ENCODE assay signal across 2 cellular contexts in the genomic region with DNA sequence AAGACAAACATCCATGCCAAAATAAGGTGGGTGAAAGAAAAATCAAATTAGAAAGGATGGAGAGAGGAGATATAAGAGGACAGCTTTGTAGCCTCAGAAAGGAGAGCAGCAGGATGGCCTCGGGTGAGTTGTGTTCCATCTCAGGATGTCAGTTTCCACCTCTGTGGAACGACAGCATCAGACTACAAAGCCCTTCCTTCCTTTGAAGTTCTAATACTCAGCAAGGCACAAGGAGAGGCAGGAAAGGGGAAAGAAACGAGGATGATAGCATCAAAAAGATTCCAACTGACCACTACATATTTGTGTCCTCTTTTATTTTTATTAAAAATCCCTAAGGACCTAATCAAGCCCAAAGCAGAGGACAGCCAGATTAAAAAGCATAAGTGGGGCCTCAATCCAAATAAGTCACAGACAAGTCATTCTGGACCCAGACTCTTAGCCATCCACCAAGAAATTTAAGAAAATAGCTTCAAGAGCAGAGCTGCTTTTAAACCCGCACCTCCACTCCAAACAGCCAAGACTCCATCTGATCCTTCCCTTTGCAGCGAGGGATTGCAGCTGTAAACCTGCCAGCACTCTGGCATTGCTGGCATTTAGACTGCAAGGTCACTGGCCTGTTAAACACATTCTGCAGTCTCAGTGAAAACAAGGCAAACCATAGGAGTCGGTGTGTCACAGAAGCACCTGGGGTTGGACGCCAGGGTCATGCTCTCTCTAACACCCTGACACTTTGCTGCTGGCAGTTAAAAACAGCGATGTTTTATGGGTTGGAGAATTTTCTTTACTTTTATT.
TF ChIP-seq lines count a peak whose summit lies in the region.

No MANE protein-coding gene starts in this region.

TF ChIP-seq in SK-N-SH treated with all-trans-retinoic acid at 6 μM for 48 hours, 23 proteins besides CTCF, POLR2A, EP300 and RAD21:
- TF ChIP-seq, protein P1, sequence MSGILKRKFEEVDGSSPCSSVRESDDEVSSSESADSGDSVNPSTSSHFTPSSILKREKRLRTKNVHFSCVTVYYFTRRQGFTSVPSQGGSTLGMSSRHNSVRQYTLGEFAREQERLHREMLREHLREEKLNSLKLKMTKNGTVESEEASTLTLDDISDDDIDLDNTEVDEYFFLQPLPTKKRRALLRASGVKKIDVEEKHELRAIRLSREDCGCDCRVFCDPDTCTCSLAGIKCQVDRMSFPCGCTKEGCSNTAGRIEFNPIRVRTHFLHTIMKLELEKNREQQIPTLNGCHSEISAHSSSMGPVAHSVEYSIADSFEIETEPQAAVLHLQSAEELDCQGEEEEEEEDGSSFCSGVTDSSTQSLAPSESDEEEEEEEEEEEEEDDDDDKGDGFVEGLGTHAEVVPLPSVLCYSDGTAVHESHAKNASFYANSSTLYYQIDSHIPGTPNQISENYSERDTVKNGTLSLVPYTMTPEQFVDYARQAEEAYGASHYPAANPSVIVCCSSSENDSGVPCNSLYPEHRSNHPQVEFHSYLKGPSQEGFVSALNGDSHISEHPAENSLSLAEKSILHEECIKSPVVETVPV (CRISPR knock-in tag; IDR thresholded peaks at IDR 0.05): no peak
- TF ChIP-seq ZNF70 (CRISPR knock-in tag; IDR thresholded peaks at IDR 0.05): no peak
- no peak for TF ChIP-seq GLIS3 (CRISPR knock-in tag; IDR thresholded peaks at IDR 0.05)

TF ChIP-seq in SK-N-SH, 30 proteins besides CTCF, POLR2A, EP300 and RAD21 (continued from another document):
- TF ChIP-seq, protein P2, sequence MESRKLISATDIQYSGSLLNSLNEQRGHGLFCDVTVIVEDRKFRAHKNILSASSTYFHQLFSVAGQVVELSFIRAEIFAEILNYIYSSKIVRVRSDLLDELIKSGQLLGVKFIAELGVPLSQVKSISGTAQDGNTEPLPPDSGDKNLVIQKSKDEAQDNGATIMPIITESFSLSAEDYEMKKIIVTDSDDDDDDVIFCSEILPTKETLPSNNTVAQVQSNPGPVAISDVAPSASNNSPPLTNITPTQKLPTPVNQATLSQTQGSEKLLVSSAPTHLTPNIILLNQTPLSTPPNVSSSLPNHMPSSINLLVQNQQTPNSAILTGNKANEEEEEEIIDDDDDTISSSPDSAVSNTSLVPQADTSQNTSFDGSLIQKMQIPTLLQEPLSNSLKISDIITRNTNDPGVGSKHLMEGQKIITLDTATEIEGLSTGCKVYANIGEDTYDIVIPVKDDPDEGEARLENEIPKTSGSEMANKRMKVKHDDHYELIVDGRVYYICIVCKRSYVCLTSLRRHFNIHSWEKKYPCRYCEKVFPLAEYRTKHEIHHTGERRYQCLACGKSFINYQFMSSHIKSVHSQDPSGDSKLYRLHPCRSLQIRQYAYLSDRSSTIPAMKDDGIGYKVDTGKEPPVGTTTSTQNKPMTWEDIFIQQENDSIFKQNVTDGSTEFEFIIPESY (IDR thresholded peaks at IDR 0.05; ENCODE audit: borderline replicate concordance, low read depth): no peak
- TF ChIP-seq FOSL2 (IDR thresholded peaks at IDR 0.05; ENCODE audit: borderline replicate concordance, low read depth) (no peak), MEF2A (IDR thresholded peaks at IDR 0.05; ENCODE audit: borderline replicate concordance, low read depth) (no peak), POLR2AphosphoS5 (IDR thresholded peaks at IDR 0.05; ENCODE audit: low read depth, low read length) (no peak), RFX5 (IDR thresholded peaks at IDR 0.05; ENCODE audit: low read length) (no peak), SIN3A (IDR thresholded peaks at IDR 0.05; ENCODE audit: borderline replicate concordance, low read depth, low read length) (no peak), TCF12 (IDR thresholded peaks at IDR 0.05) (no peak)
- TF ChIP-seq, protein P3, sequence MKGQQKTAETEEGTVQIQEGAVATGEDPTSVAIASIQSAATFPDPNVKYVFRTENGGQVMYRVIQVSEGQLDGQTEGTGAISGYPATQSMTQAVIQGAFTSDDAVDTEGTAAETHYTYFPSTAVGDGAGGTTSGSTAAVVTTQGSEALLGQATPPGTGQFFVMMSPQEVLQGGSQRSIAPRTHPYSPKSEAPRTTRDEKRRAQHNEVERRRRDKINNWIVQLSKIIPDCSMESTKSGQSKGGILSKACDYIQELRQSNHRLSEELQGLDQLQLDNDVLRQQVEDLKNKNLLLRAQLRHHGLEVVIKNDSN (IDR thresholded peaks at IDR 0.05; ENCODE audit: borderline replicate concordance, low read depth): no peak
